Comparison of ENCODE assay signal across 12 cellular contexts in the genomic region with DNA sequence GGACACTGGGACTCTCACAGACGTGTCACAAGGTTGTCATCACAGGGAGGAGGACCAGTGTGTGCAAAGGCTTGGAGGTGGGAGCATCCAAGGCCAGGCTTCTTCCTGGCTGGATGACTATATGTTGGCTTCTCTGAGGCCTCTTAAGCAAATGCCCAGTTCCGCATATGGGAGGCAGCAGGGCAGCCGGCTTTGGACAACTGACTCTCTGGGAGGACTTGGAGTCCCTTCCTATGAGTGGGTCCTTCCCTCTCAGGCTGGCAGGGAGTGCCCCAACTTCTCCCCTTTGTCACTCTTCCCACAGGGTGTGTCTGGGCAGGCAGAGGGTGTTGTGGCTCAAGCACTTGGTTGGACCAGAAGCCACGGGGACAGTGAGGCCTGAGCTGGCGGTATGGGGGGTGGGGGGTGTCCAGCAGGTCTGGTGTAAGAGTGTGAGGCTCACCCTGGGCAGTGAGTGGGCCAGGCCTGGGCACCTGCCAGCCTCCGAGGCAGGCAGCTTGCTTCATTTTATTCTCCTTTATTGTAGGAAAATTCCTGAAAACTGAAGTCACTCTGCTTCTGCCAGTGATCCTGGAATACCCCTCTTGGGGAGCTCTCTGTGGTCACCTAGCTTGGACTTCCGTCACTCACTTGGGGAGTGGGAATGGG. TPM values are rescaled to one million over a fixed set of nuclear protein-coding genes. Genes with fewer than 3 reads are reported as not detected.
DNase-seq lines count a peak whose midpoint lies in the region; ATAC-seq, FAIRE-seq and TF ChIP-seq lines count a peak whose summit lies in the region.
"Had no signal": no experiment of that assay in that cellular context is flagged by ENCODE, and none has a peak within 500 bp of the region (broad histone marks: within the 10 kb centered on the region; RNA-seq: fewer than 3 reads in every experiment).

No MANE protein-coding gene starts in this region.

- intact Hi-C loops in activated CD8-positive, alpha-beta T cell treated with anti-CD3 and anti-CD28 coated beads for 36 hours (cut with micrococcal nuclease) = no loop called here
- intact Hi-C loops in breast epithelium (cut with DNase I; ENCODE audit: low total_unique reads) = no loop called here
- intact Hi-C loops in left colon (cut with DNase I, micrococcal nuclease) = loop anchor here in 1 of 2 donors (10.0 kb wide), 1 partner anchor 48 kb away; no protein-coding TSS in a partner anchor

- H3K9me3 ChIP-seq in breast epithelium (no peaks in the 10 kb centered on the region), tibial nerve (no peaks in the 10 kb centered on the region)

- TF ChIP-seq EP300 in tibial nerve (IDR thresholded peaks at IDR 0.05) = no peak

- H3K9me3 Mint-ChIP-seq in activated CD8-positive, alpha-beta T cell treated with anti-CD3 and anti-CD28 coated beads, Interleukin-2, amount 10 ng/mL, durations not matched to agents 7 days and 5 days (ENCODE audit: insufficient read depth) = no peaks in the 10 kb centered on the region
- no peaks in the 10 kb centered on the region for H3K9me3 Mint-ChIP-seq in activated CD8-positive, alpha-beta T cell treated with anti-CD3 and anti-CD28 coated beads for 36 hours
- H3K9me3 Mint-ChIP-seq: stimulated activated naive B cell treated with anti-CD40 and anti-IgM and Interleukin-4, amounts not matched to agents 10 μg/mL and 1 μg/mL and 100 μg/mL, for 72 hours had no signal

- peaks cover 2% of the 10 kb centered on the region for H3K27me3 Mint-ChIP-seq in activated CD8-positive, alpha-beta T cell treated with anti-CD3 and anti-CD28 coated beads, Interleukin-2, amount 10 ng/mL, durations not matched to agents 7 days and 5 days (ENCODE audit: low read depth)
- H3K27me3 Mint-ChIP-seq in activated CD8-positive, alpha-beta T cell treated with anti-CD3 and anti-CD28 coated beads for 36 hours = no peaks in the 10 kb centered on the region

- no peaks in the 10 kb centered on the region for H3K36me3 Mint-ChIP-seq in activated CD8-positive, alpha-beta T cell treated with anti-CD3 and anti-CD28 coated beads, Interleukin-2, amount 10 ng/mL, durations not matched to agents 7 days and 5 days (ENCODE audit: low read depth)
- H3K36me3 Mint-ChIP-seq in activated CD8-positive, alpha-beta T cell treated with anti-CD3 and anti-CD28 coated beads for 36 hours (ENCODE audit: low read depth) = no peaks in the 10 kb centered on the region
- H3K36me3 Mint-ChIP-seq: stimulated activated naive B cell treated with anti-CD40 and anti-IgM and Interleukin-4, amounts not matched to agents 10 μg/mL and 1 μg/mL and 100 μg/mL, for 72 hours had no signal

- POLR2A ChIA-PET in activated CD8-positive, alpha-beta T cell treated with anti-CD3 and anti-CD28 coated beads, Interleukin-2, amount 10 ng/mL, durations not matched to agents 7 days and 5 days (lab: Charles Lee) = interaction anchor here (0.7 to 1.1 kb wide), 2 partner anchors 34 to 93 kb away, joined by 3 read pairs; no protein-coding TSS in a partner anchor
- POLR2A ChIA-PET in activated CD8-positive, alpha-beta T cell treated with anti-CD3 and anti-CD28 coated beads for 36 hours (lab: Charles Lee) = interaction anchor here (0.9 to 1.0 kb wide), 2 partner anchors 34 to 66 kb away, joined by 4 read pairs; no protein-coding TSS in a partner anchor

- ATAC-seq in activated CD8-positive, alpha-beta T cell treated with anti-CD3 and anti-CD28 coated beads, Interleukin-2, amount 10 ng/mL, durations not matched to agents 7 days and 5 days = no peak
- no peak for ATAC-seq in activated CD8-positive, alpha-beta T cell treated with anti-CD3 and anti-CD28 coated beads for 36 hours
- ATAC-seq in left colon = peak; percentile 67
- ATAC-seq: stimulated activated naive B cell treated with anti-CD40 and anti-IgM and Interleukin-4, amounts not matched to agents 10 μg/mL and 1 μg/mL and 100 μg/mL, for 72 hours had no signal

- H3K4me1 ChIP-seq in breast epithelium = peaks cover 0 to 6% of the 10 kb centered on the region in 2 donors
- peaks cover 0 to 41% (median 23%) of the 10 kb centered on the region in 4 donors for H3K4me1 ChIP-seq in tibial nerve

- DNase-seq in activated CD8-positive, alpha-beta T cell treated with anti-CD3 and anti-CD28 coated beads, Interleukin-2, amount 10 ng/mL, durations not matched to agents 7 days and 5 days = no peak
- DNase-seq in activated CD8-positive, alpha-beta T cell treated with anti-CD3 and anti-CD28 coated beads for 36 hours = no peak
- no peak for DNase-seq in breast epithelium (ENCODE audit: low spot score in 2 of 2)
- no peak for DNase-seq in left colon
- DNase-seq in tibial nerve (ENCODE audit: low spot score in 2 of 2) = no peak
- DNase-seq in cortex of kidney (lab: John Stamatoyannopoulos, UW) = no peak
- DNase-seq in activated CD4-positive, alpha-beta T cell treated with anti-CD3 and anti-CD28 coated beads, Interleukin-2, amount 50 U/mL, for 4 hours = no peak
- DNase-seq in GM12892 (ENCODE audit: insufficient read length) = no peak
- DNase-seq: central memory CD4-positive, alpha-beta T cell; stimulated activated naive B cell treated with anti-CD40 and anti-IgM and Interleukin-4, amounts not matched to agents 10 μg/mL and 1 μg/mL and 100 μg/mL, for 72 hours had no signal

- H3K4me3 ChIP-seq in breast epithelium = no peak overlapping the region
- no peak overlapping the region for H3K4me3 ChIP-seq in tibial nerve

- peaks cover 30% of the 10 kb centered on the region for H3K4me1 Mint-ChIP-seq in activated CD8-positive, alpha-beta T cell treated with anti-CD3 and anti-CD28 coated beads, Interleukin-2, amount 10 ng/mL, durations not matched to agents 7 days and 5 days (ENCODE audit: low read depth)
- peaks cover 18% of the 10 kb centered on the region for H3K4me1 Mint-ChIP-seq in activated CD8-positive, alpha-beta T cell treated with anti-CD3 and anti-CD28 coated beads for 36 hours (ENCODE audit: low read depth)

- H3K27ac Mint-ChIP-seq in activated CD8-positive, alpha-beta T cell treated with anti-CD3 and anti-CD28 coated beads, Interleukin-2, amount 10 ng/mL, durations not matched to agents 7 days and 5 days = peak overlapping the region; percentile 56
- no peak overlapping the region for H3K27ac Mint-ChIP-seq in activated CD8-positive, alpha-beta T cell treated with anti-CD3 and anti-CD28 coated beads for 36 hours
- H3K27ac Mint-ChIP-seq: stimulated activated naive B cell treated with anti-CD40 and anti-IgM and Interleukin-4, amounts not matched to agents 10 μg/mL and 1 μg/mL and 100 μg/mL, for 72 hours had no signal

- no peak for TF ChIP-seq CTCF in activated CD8-positive, alpha-beta T cell treated with anti-CD3 and anti-CD28 coated beads for 36 hours (IDR thresholded peaks at IDR 0.05)
- TF ChIP-seq CTCF in breast epithelium (IDR thresholded peaks at IDR 0.05) = no peak
- TF ChIP-seq CTCF in tibial nerve (IDR thresholded peaks at IDR 0.05) = no peak

- H3K27me3 ChIP-seq in breast epithelium = no peaks in the 10 kb centered on the region
- peaks cover 0 to 14% of the 10 kb centered on the region in 2 donors for H3K27me3 ChIP-seq in tibial nerve

- CTCF ChIA-PET in activated CD8-positive, alpha-beta T cell treated with anti-CD3 and anti-CD28 coated beads, Interleukin-2, amount 10 ng/mL, durations not matched to agents 7 days and 5 days (lab: Charles Lee) = interaction anchor here (0.9 to 1.4 kb wide), 5 partner anchors 29 to 67 kb away, joined by 3 to 6 read pairs (median 3); no protein-coding TSS in a partner anchor
- CTCF ChIA-PET in activated CD8-positive, alpha-beta T cell treated with anti-CD3 and anti-CD28 coated beads for 36 hours (lab: Charles Lee) = interaction anchor here (1.1 to 3.2 kb wide), 3 partner anchors 41 to 67 kb away, joined by 4 to 18 read pairs (median 5); no protein-coding TSS in a partner anchor

- TF ChIP-seq POLR2A in breast epithelium (IDR thresholded peaks at IDR 0.05) (no peak), tibial nerve (IDR thresholded peaks at IDR 0.05) (no peak), GM12892 (IDR thresholded peaks at IDR 0.05; ENCODE audit: low read depth, low read length) (no peak)

- WGBS in tibial nerve, 2 donors = 45 to 49% methylated on average over 6 to 7 of the region's 7 CpGs

- no peak for FAIRE-seq in GM12892 (lab: Jason Lieb, UNC)

- H3K4me3 Mint-ChIP-seq in activated CD8-positive, alpha-beta T cell treated with anti-CD3 and anti-CD28 coated beads, Interleukin-2, amount 10 ng/mL, durations not matched to agents 7 days and 5 days = no peak overlapping the region
- H3K4me3 Mint-ChIP-seq in activated CD8-positive, alpha-beta T cell treated with anti-CD3 and anti-CD28 coated beads for 36 hours = no peak overlapping the region
- H3K4me3 Mint-ChIP-seq: stimulated activated naive B cell treated with anti-CD40 and anti-IgM and Interleukin-4, amounts not matched to agents 10 μg/mL and 1 μg/mL and 100 μg/mL, for 72 hours had no signal

- H3K27ac ChIP-seq in breast epithelium (peak overlapping the region; percentile 69 to 87), tibial nerve (peak overlapping the region in 3 of 4 donors; percentile 7 to 75 (median 63))
- H3K27ac ChIP-seq: 22Rv1 had no signal

- H3K36me3 ChIP-seq in breast epithelium = no peaks in the 10 kb centered on the region
- H3K36me3 ChIP-seq in tibial nerve = no peaks in the 10 kb centered on the region

RNA-seq across cellular contexts. Expression of gene ADGRG1, which starts 14.9 kb away (rescaled TPM):
- total RNA-seq in activated CD8-positive, alpha-beta T cell treated with anti-CD3 and anti-CD28 coated beads, Interleukin-2, amount 10 ng/mL, durations not matched to agents 7 days and 5 days = 1 to 10 TPM; 3.3 to 3.7 TPM
- 1 to 10 TPM; 4.9 to 8.5 TPM for total RNA-seq in activated CD8-positive, alpha-beta T cell treated with anti-CD3 and anti-CD28 coated beads for 36 hours
- total RNA-seq in breast epithelium (10 to 100 TPM in 2 of 3 donors, 1 to 10 TPM in 1; 9.4 to 54.1 (median 34.0) TPM), left colon (100 to 1,000 TPM in 1 of 2 donors, 10 to 100 TPM in 1; 81.2 to 111 TPM), tibial nerve (10 to 100 TPM in 3 of 4 donors, 1 to 10 TPM in 1; 9.0 to 59.4 (median 41.8) TPM)
- 1.5 TPM for polyA plus RNA-seq in GM12892 (2012; ENCODE audit: missing spikeins)

RNA-seq across cellular contexts. Expression of gene ADGRG3, which starts 24.8 kb away (rescaled TPM):
- under 1 TPM in 1 of 2 experiments, not detected in 1; 0.13 TPM for total RNA-seq in activated CD8-positive, alpha-beta T cell treated with anti-CD3 and anti-CD28 coated beads, Interleukin-2, amount 10 ng/mL, durations not matched to agents 7 days and 5 days
- total RNA-seq in activated CD8-positive, alpha-beta T cell treated with anti-CD3 and anti-CD28 coated beads for 36 hours = not detected
- total RNA-seq in breast epithelium = 1 to 10 TPM in 2 of 3 donors, under 1 TPM in 1; 0.64 to 5.2 (median 1.6) TPM
- 1 to 10 TPM in 1 of 2 donors, under 1 TPM in 1; 0.98 to 1.4 TPM for total RNA-seq in left colon
- total RNA-seq in tibial nerve = 1 to 10 TPM in 1 of 4 donors, under 1 TPM in 2, not detected in 1; 0.21 to 1.8 (median 0.90) TPM
- not detected for polyA plus RNA-seq in GM12892 (2012; ENCODE audit: missing spikeins)
- total RNA-seq: activated CD8-positive, alpha-beta memory T cell treated with anti-CD3 and anti-CD28 coated beads for 36 hours had no signal

RNA-seq across cellular contexts. Expression of gene DRC7, which starts 51.3 kb away (rescaled TPM):
- under 1 TPM; 0.55 to 0.66 TPM for total RNA-seq in activated CD8-positive, alpha-beta T cell treated with anti-CD3 and anti-CD28 coated beads, Interleukin-2, amount 10 ng/mL, durations not matched to agents 7 days and 5 days
- total RNA-seq in activated CD8-positive, alpha-beta T cell treated with anti-CD3 and anti-CD28 coated beads for 36 hours = under 1 TPM in 1 of 2 experiments, not detected in 1; 0.58 TPM
- total RNA-seq in breast epithelium = 1 to 10 TPM in 1 of 3 donors, not detected in 2; 1.5 TPM
- total RNA-seq in left colon = not detected
- total RNA-seq in tibial nerve = 1 to 10 TPM in 1 of 4 donors, under 1 TPM in 1, not detected in 2; 0.22 to 2.1 TPM
- polyA plus RNA-seq in GM12892 (2012; ENCODE audit: missing spikeins) = not detected
- total RNA-seq: activated CD8-positive, alpha-beta memory T cell treated with anti-CD3 and anti-CD28 coated beads for 36 hours had no signal
